Comparison of ENCODE assay signal across 8 cellular contexts in genomic region chr16:4114257-4115208, GRCh38. TPM values are rescaled to one million over a fixed set of nuclear protein-coding genes. Genes with fewer than 3 reads are reported as not detected.
DNase-seq lines count a peak whose midpoint lies in the region; ATAC-seq and TF ChIP-seq lines count a peak whose summit lies in the region.

No MANE protein-coding gene starts in this region.

- H3K27ac Mint-ChIP-seq in natural killer cell: peak overlapping the region; percentile 34 to 69

- H3K4me1 ChIP-seq in IMR-90 (ENCODE audit: control insufficient read depth, insufficient read depth, low read length) (peaks cover 27% of the 10 kb centered on the region), duodenal mucosa (ENCODE audit: control insufficient read depth in 1 of 2, insufficient read depth in 2 of 2, low read length in 2 of 2) (peaks cover 45 to 49% of the 10 kb centered on the region in 2 donors)

- peak overlapping the region; percentile 32; the same call in 1 of the 2 replicates for H4K91ac ChIP-seq in IMR-90 (ENCODE audit: insufficient read depth, low read depth, low read length)

- H3K9me3 Mint-ChIP-seq in natural killer cell: no peaks in the 10 kb centered on the region

- no peak for ATAC-seq in IMR-90 (ENCODE audit: low read depth)
- ATAC-seq in natural killer cell: no peak
- no peak for ATAC-seq in HG02759 (IDR thresholded peaks at IDR 0.05; ENCODE audit: unreplicated experiment)
- no peak for ATAC-seq in HG02840 (IDR thresholded peaks at IDR 0.05; ENCODE audit: low FRiP score, unreplicated experiment)

- no peak overlapping the region for H4K5ac ChIP-seq in IMR-90 (ENCODE audit: low read depth, low read length)

- H3K27me3 ChIP-seq in IMR-90 (ENCODE audit: control insufficient read depth, insufficient read depth, low read length) (no peaks in the 10 kb centered on the region), duodenal mucosa (ENCODE audit: control insufficient read depth in 1 of 2, insufficient read depth in 2 of 2, low read length in 2 of 2) (no peaks in the 10 kb centered on the region)

- H3K18ac ChIP-seq in IMR-90 (ENCODE audit: low read depth, low read length): no peak overlapping the region

- no peaks in the 10 kb centered on the region for H3K36me3 Mint-ChIP-seq in natural killer cell

- in situ Hi-C loops in IMR-90 (cut with MboI; ENCODE audit: low sequenced_read_pairs): loop anchor here (10.0 kb wide), 1 partner anchor 140 kb away; no protein-coding TSS in a partner anchor

- no peak for DNase-seq in AG04449 (ENCODE audit: low read depth, low spot score)
- no peak for DNase-seq in IMR-90
- DNase-seq in natural killer cell: no peak
- no peak for DNase-seq in midbrain (lab: John Stamatoyannopoulos, UW)
- no peak for DNase-seq in HuH-7.5 (ENCODE audit: low spot score)

- H2AK9ac ChIP-seq in IMR-90 (replicated peaks; ENCODE audit: low read depth, low read length, poor library complexity): peak overlapping the region; percentile 62

- peak overlapping the region in 1 of 2 experiments; percentile 40; a peak in 1 of 4 replicates for H4K8ac ChIP-seq in IMR-90 (ENCODE audit: low read depth in 2 of 2, low read length in 2 of 2)

- TF ChIP-seq POLR2A in IMR-90 (IDR thresholded peaks at IDR 0.05; ENCODE audit: low read depth, low read length): no peak

- intact Hi-C loops in IMR-90 (cut with micrococcal nuclease) (loop anchor here (1.0 to 10.0 kb wide), 6 partner anchors 62 to 420 kb away; no protein-coding TSS in a partner anchor), natural killer cell (cut with micrococcal nuclease) (loop anchor here (5.0 to 10.0 kb wide), 4 partner anchors 50 to 502 kb away; partner anchors contain the start of gene SLX4)

- CTCF ChIA-PET in AG04449 (lab: Yijun Ruan, JAX): interaction anchor here (0.7 to 5.2 kb wide), 6 partner anchors 131 to 424 kb away, joined by 3 to 30 read pairs (median 5); no protein-coding TSS in a partner anchor
- CTCF ChIA-PET in IMR-90 (lab: Yijun Ruan, JAX): interaction anchor here (0.8 to 1.8 kb wide), 2 partner anchors 132 to 139 kb away, joined by 4 read pairs; no protein-coding TSS in a partner anchor

- no peak overlapping the region for H2BK120ac ChIP-seq in IMR-90 (ENCODE audit: low read depth, low read length)

- peak overlapping the region; percentile 88 for H3K4me3 Mint-ChIP-seq in natural killer cell

- H3K79me1 ChIP-seq in IMR-90 (ENCODE audit: low read depth in 1 of 2, low read length in 2 of 2): peaks cover 26 to 64% of the 10 kb centered on the region in 2 experiments

- dilution Hi-C loops in IMR-90 (cut with HindIII; ENCODE audit: low sequenced_read_pairs, unreplicated experiment): no loop called here

- no peaks in the 10 kb centered on the region for H3K27me3 Mint-ChIP-seq in natural killer cell (ENCODE audit: low read depth in 2 of 2)

- peaks cover 17% of the 10 kb centered on the region; the same call in 1 of the 2 replicates for H4K20me1 ChIP-seq in IMR-90 (ENCODE audit: insufficient read depth, low read length)

- peak overlapping the region; percentile 43; the same call in 1 of the 2 replicates for H3K23ac ChIP-seq in IMR-90 (ENCODE audit: low read depth, low read length)

- no TSS peak for BruUV-seq in IMR-90 (replicated peaks; lab: Mats Ljungman, UMichigan)

- H3K9me1 ChIP-seq in IMR-90 (ENCODE audit: insufficient read depth, low read length): peaks cover 22% of the 10 kb centered on the region

- H2BK15ac ChIP-seq in IMR-90 (ENCODE audit: low read depth, low read length): no peak overlapping the region

- WGBS in IMR-90 (ENCODE audit: extremely low coverage in 2 of 2, insufficient read length in 1 of 2), 2 experiments: 96% methylated on average over 25 of the region's 47 CpGs; no CpG with 5 or more reads in 1 of the 2 experiments

- H3K4me2 ChIP-seq in IMR-90 (ENCODE audit: low read depth, low read length): peak overlapping the region; percentile 88

- TF ChIP-seq CTCF in AG04449 (IDR thresholded peaks at IDR 0.05; ENCODE audit: insufficient read depth, low read length, missing control alignments) (no peak), IMR-90 (conservative IDR thresholded peaks at IDR 0.05; ENCODE audit: low read depth, low read length) (no peak), natural killer cell (IDR thresholded peaks at IDR 0.05) (no peak)

- H2AFZ ChIP-seq in IMR-90 (replicated peaks; ENCODE audit: low read length, poor library complexity): peak overlapping the region; percentile 77

- H2BK5ac ChIP-seq in IMR-90 (ENCODE audit: low read depth, low read length, poor library complexity, severe bottlenecking): no peak overlapping the region

- H2AK5ac ChIP-seq in IMR-90 (ENCODE audit: low read depth, low read length): 0 out of 2 replicates have a peak overlapping the region, but pooled peaks have one; percentile 54

- H3K4ac ChIP-seq in IMR-90 (ENCODE audit: low read depth, low read length): peak overlapping the region; percentile 71

- no peak overlapping the region for H3K27ac ChIP-seq in IMR-90 (ENCODE audit: insufficient read depth, low read length)
- no peak overlapping the region for H3K27ac ChIP-seq in duodenal mucosa (ENCODE audit: low read depth, low read length)

- peak overlapping the region; percentile 6; the same call in 1 of the 2 replicates for H3K14ac ChIP-seq in IMR-90 (replicated peaks; ENCODE audit: low read depth, low read length)

- H3K4me3 ChIP-seq in AG04449 (ENCODE audit: low read depth, low read length) (peak overlapping the region; percentile 64), IMR-90 (ENCODE audit: insufficient read depth, low read depth, low read length) (peak overlapping the region; percentile 48), duodenal mucosa (ENCODE audit: low read depth in 1 of 2, low read length in 2 of 2) (peak overlapping the region; percentile 67 to 70)

- H3K9me3 ChIP-seq in IMR-90 (ENCODE audit: control insufficient read depth, insufficient read depth, low read length) (no peaks in the 10 kb centered on the region), duodenal mucosa (ENCODE audit: control insufficient read depth in 1 of 2, low read length in 2 of 2) (no peaks in the 10 kb centered on the region)

- H3K56ac ChIP-seq in IMR-90 (ENCODE audit: extremely low read depth, insufficient read depth, low read length): no peak overlapping the region

- TF ChIP-seq RAD21 in IMR-90 (IDR thresholded peaks at IDR 0.05; ENCODE audit: low read length): no peak

- no peak overlapping the region for H3K9ac ChIP-seq in IMR-90 (ENCODE audit: low read depth, low read length)
- peak overlapping the region in 1 of 2 donors; percentile 60 for H3K9ac ChIP-seq in duodenal mucosa (ENCODE audit: low read depth in 1 of 2, low read length in 2 of 2)

- H2BK20ac ChIP-seq in IMR-90 (ENCODE audit: low read depth, low read length): no peak overlapping the region

- POLR2A ChIA-PET in AG04449 (lab: Yijun Ruan, JAX) (no interaction called here), IMR-90 (lab: Charles Lee; ENCODE audit: unreplicated experiment) (interaction anchor here (0.6 kb wide), 1 partner anchor 62 kb away, joined by 22 read pairs; no protein-coding TSS in a partner anchor)

- peaks cover 15% of the 10 kb centered on the region; the same call in 1 of the 2 replicates for H3K36me3 ChIP-seq in IMR-90 (ENCODE audit: control insufficient read depth, insufficient read depth, low read length)
- H3K36me3 ChIP-seq in duodenal mucosa (ENCODE audit: control insufficient read depth in 1 of 2, insufficient read depth in 2 of 2, low read length in 2 of 2): no peaks in the 10 kb centered on the region

- peaks cover 58 to 64% of the 10 kb centered on the region in 2 donors for H3K4me1 Mint-ChIP-seq in natural killer cell

TF ChIP-seq in IMR-90, 13 proteins besides CTCF, POLR2A, EP300 and RAD21:
- TF ChIP-seq CHD1 (IDR thresholded peaks at IDR 0.05; ENCODE audit: low read depth, low read length) (no peak), MXI1 (IDR thresholded peaks at IDR 0.05; ENCODE audit: borderline replicate concordance, low read depth, low read length) (no peak), MAZ (IDR thresholded peaks at IDR 0.05; ENCODE audit: borderline replicate concordance, low read depth, low read length) (no peak), BHLHE40 (IDR thresholded peaks at IDR 0.05; ENCODE audit: low read depth, low read length) (no peak), SMC3 (IDR thresholded peaks at IDR 0.05; ENCODE audit: low read depth, low read length) (no peak), RFX5 (IDR thresholded peaks at IDR 0.05; ENCODE audit: low read depth, low read length) (no peak), USF2 (IDR thresholded peaks at IDR 0.05; ENCODE audit: low read depth, low read length) (no peak), MAFK (IDR thresholded peaks at IDR 0.05; ENCODE audit: low read depth, low read length) (no peak), ELK1 (IDR thresholded peaks at IDR 0.05; ENCODE audit: borderline replicate concordance, low read depth, low read length) (no peak), CEBPB (IDR thresholded peaks at IDR 0.05; ENCODE audit: low read depth, low read length) (no peak), FOS (IDR thresholded peaks at IDR 0.05; ENCODE audit: low read depth, low read length) (no peak), NFE2L2 (IDR thresholded peaks at IDR 0.05; ENCODE audit: low read depth, low read length) (no peak), RCOR1 (IDR thresholded peaks at IDR 0.05; ENCODE audit: insufficient replicate concordance, low read length) (no peak)

RNA-seq across cellular contexts. Expression of gene ADCY9, which starts 1.7 kb away (rescaled TPM):
- total RNA-seq in IMR-90 (2012; rRNA removed) (5.4 and 5.6 TPM in 2 replicates), natural killer cell (10 to 100 TPM; 28.0 to 52.4 (median 38.3) TPM)
- 12.5 and 13.5 TPM in 2 replicates for polyA plus RNA-seq in IMR-90 (2012; rRNA removed)
- polyA plus RNA-seq in IMR-90 (2012; cell fraction: cytosol; rRNA removed): 7.6 and 15.1 TPM in 2 replicates
- 16.3 and 19.4 TPM in 2 replicates for polyA plus RNA-seq in IMR-90 (2012; cell fraction: nucleus; rRNA removed; ENCODE audit: low replicate concordance)
